In genomic region chr15:60328852-60329443, GRCh38 we compare ENCODE assay signal across 8 cellular contexts.
DNase-seq lines count a peak whose midpoint lies in the region; ATAC-seq, FAIRE-seq and TF ChIP-seq lines count a peak whose summit lies in the region.

No MANE protein-coding gene starts in this region.

- H3K4me3 ChIP-seq in astrocyte of the cerebellum (ENCODE audit: low read depth, low read length), result no peak overlapping the region
- no peak overlapping the region for H3K4me3 ChIP-seq in HepG2 (replicated peaks in 1 of 3; ENCODE audit: insufficient read depth in 1 of 3, low read depth in 2 of 3, low read length in 3 of 3)

- H3K79me2 ChIP-seq in HepG2 (ENCODE audit: insufficient read depth, low read length), result no peaks in the 10 kb centered on the region

- CTCF ChIA-PET in HepG2 (lab: Yijun Ruan, JAX; ENCODE audit: low intra/inter-chr PET ratio, low total read pairs), result no interaction called here

- TF ChIP-seq POLR2A in HepG2 (IDR thresholded peaks at IDR 0.05; ENCODE audit: insufficient read depth in 1 of 2, low read depth in 2 of 2, low read length in 2 of 2), result no peak

- FAIRE-seq in HepG2 (lab: Jason Lieb, UNC), result no peak

- H3K4me1 ChIP-seq in HepG2 (ENCODE audit: insufficient read depth, low read length), result no peaks in the 10 kb centered on the region

- H4K20me1 ChIP-seq in HepG2 (ENCODE audit: insufficient read depth, low read length), result no peaks in the 10 kb centered on the region

- H3K27me3 ChIP-seq in HepG2 (ENCODE audit: control insufficient read depth in 1 of 2, insufficient read depth in 2 of 2, low read length in 2 of 2), result peaks cover 2 to 15% of the 10 kb centered on the region in 2 experiments; a peak in 4 of 5 replicates

- intact Hi-C loops in HepG2 (cut with micrococcal nuclease; ENCODE audit: unreplicated experiment), result loop anchor here (5.0 kb wide), 1 partner anchor 117 kb away; no protein-coding TSS in a partner anchor

- H3K9ac ChIP-seq in HepG2 (ENCODE audit: insufficient read depth, low read depth, low read length), result no peak overlapping the region

- no peak overlapping the region for H3K4me2 ChIP-seq in HepG2 (ENCODE audit: low read depth, low read length)

- no peak for TF ChIP-seq EP300 in HepG2 (IDR thresholded peaks at IDR 0.05; ENCODE audit: low read depth in 2 of 2, low read length in 2 of 2)
- no peak for TF ChIP-seq EP300 in HepG2 (CRISPR knock-in tag; IDR thresholded peaks at IDR 0.05; ENCODE audit: borderline replicate concordance)

- no peaks in the 10 kb centered on the region for H3K9me3 ChIP-seq in HepG2 (ENCODE audit: low read length)

- POLR2A ChIA-PET in HepG2 (lab: Yijun Ruan, JAX), result no interaction called here

- no peak for TF ChIP-seq RAD21 in HepG2 (CRISPR knock-in tag; IDR thresholded peaks at IDR 0.05)

- H2AFZ ChIP-seq in HepG2 (ENCODE audit: low read length), result no peak overlapping the region

- in situ Hi-C loops in astrocyte of the cerebellum (cut with HindIII; ENCODE audit: low sequenced_read_pairs) (loop anchor here (10.0 kb wide), 1 partner anchor 634 kb away; no protein-coding TSS in a partner anchor), HepG2 (cut with HindIII; ENCODE audit: extremely low pct_ligation_motif_present, low pct_unique_long_range_greater_than_20kb) (no loop called here)

- H3K27ac ChIP-seq in HepG2 (ENCODE audit: extremely low read length, insufficient read depth, low read length), result no peak overlapping the region

- no TSS peak for BruUV-seq in HepG2 (replicated peaks; lab: Mats Ljungman, UMichigan)

- DNase-seq in NCI-H2196 (lab: John Stamatoyannopoulos, UW; ENCODE audit: unreplicated experiment), result peak; percentile 9
- no peak for DNase-seq in NCI-H2196 treated with DMSO at 0.1 percent for 48 hours (lab: John Stamatoyannopoulos, UW; ENCODE audit: unreplicated experiment)
- DNase-seq in astrocyte of the cerebellum (ENCODE audit: low read depth), result no peak
- DNase-seq in HepG2 (ENCODE audit: low spot score), result no peak
- DNase-seq in hypothalamus (lab: John Stamatoyannopoulos, UW), result no peak
- DNase-seq in superior temporal gyrus (ENCODE audit: extremely low spot score), result no peak
- DNase-seq in GM19238 (ENCODE audit: insufficient read length, low spot score), result no peak

- TF ChIP-seq CTCF in LNCAP (IDR thresholded peaks at IDR 0.05), result peak; percentile 94
- peak; percentile 74 for TF ChIP-seq CTCF in astrocyte of the cerebellum (IDR thresholded peaks at IDR 0.05; ENCODE audit: low read depth, low read length, missing control alignments)
- peak; percentile 46 for TF ChIP-seq CTCF in HepG2 (CRISPR knock-in tag; IDR thresholded peaks at IDR 0.05)

- no peak; the same call in 2 of the 3 replicates for ATAC-seq in HepG2

- WGBS in HepG2 (ENCODE audit: low lambda C conversion rate), result 4% methylated on average over 7 of the region's 7 CpGs

- H3K36me3 ChIP-seq in HepG2 (replicated peaks in 1 of 2; ENCODE audit: control insufficient read depth in 1 of 2, insufficient read depth in 2 of 2, low read length in 2 of 2), result no peaks in the 10 kb centered on the region; a peak in 1 of 5 replicates

TF ChIP-seq in HepG2, 621 proteins besides CTCF, POLR2A, EP300 and RAD21:
- TF ChIP-seq SMC3 (IDR thresholded peaks at IDR 0.05; ENCODE audit: low read length) (peak; percentile 45; the same call in 1 of the 2 replicates), ZNF263 (CRISPR knock-in tag; IDR thresholded peaks at IDR 0.05) (no peak)
